Comparison of ENCODE assay signal across 17 cellular contexts in the genomic region with DNA sequence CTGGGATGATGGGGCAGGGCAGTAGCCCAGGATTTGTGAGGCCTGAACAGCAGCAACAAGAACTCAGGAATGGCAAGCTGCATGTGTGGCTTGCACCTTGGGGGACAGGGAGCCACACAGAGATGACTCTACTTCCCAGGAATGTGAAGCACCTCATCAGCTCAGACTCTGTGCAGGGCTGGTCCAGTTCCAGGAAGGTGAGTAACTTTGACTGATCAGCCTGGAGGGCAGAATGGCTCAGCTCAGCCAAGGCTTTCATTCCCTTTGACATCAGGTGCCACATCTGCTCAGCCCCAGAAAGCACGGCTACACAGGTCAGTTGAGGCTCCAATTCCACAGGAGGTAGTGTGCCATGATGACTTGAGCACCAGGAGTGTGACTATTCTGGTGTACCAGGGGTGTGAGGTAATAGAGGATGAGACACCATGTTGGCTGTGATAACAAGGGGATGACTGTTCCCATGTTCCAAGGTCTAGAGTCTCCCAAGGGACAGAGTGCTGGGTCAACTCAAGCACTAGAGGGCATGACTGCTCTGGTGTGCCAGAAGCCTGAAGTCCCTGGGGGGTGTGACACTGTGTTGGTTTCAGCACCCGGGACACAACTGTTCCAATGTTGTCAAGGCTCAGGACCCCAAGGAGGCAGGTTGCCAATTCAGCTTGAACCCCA.
A peak's percentile ranks its signal among the peaks of the same experiment; 100 is the strongest.
DNase-seq lines count a peak whose midpoint lies in the region; ATAC-seq, FAIRE-seq and TF ChIP-seq lines count a peak whose summit lies in the region.
"Had no signal": no experiment of that assay in that cellular context is flagged by ENCODE, and none has a peak within 500 bp of the region (broad histone marks: within the 10 kb centered on the region; RNA-seq: fewer than 3 reads in every experiment).

No MANE protein-coding gene starts in this region.

- H3K27me3 ChIP-seq in mammary epithelial cell (ENCODE audit: insufficient read depth, low read length) (no peaks in the 10 kb centered on the region), left lung (no peaks in the 10 kb centered on the region), body of pancreas (no peaks in the 10 kb centered on the region)
- H3K27me3 ChIP-seq: heart left ventricle, neural progenitor cell had no signal

- no peak overlapping the region for H3K9ac ChIP-seq in mammary epithelial cell (ENCODE audit: insufficient read depth, low read length)
- H3K9ac ChIP-seq: neural progenitor cell had no signal

- intact Hi-C loops in mammary epithelial cell (cut with micrococcal nuclease) (loop anchor here (2.0 to 5.0 kb wide), 2 partner anchors 33 to 56 kb away; no protein-coding TSS in a partner anchor), left lung (cut with DNase I) (no loop called here), body of pancreas (cut with DNase I) (no loop called here)

- H3K4me3 ChIP-seq in NB4 (ENCODE audit: low read depth, low read length) = no peak overlapping the region
- H3K4me3 ChIP-seq in mammary epithelial cell (replicated peaks in 1 of 3; ENCODE audit: insufficient read depth in 1 of 3, low read depth in 2 of 3, low read length in 3 of 3) = no peak overlapping the region
- no peak overlapping the region for H3K4me3 ChIP-seq in left lung
- H3K4me3 ChIP-seq in body of pancreas = no peak overlapping the region
- H3K4me3 ChIP-seq: heart left ventricle, lower lobe of right lung, neural progenitor cell had no signal

- TF ChIP-seq POLR2A in NB4 (IDR thresholded peaks at IDR 0.05; ENCODE audit: extremely low read depth, insufficient read length) (no peak), body of pancreas (IDR thresholded peaks at IDR 0.05) (no peak), GM12891 (IDR thresholded peaks at IDR 0.05; ENCODE audit: low read depth, low read length) (no peak)

- H3K36me3 ChIP-seq in mammary epithelial cell (ENCODE audit: insufficient read depth, low read length) (no peaks in the 10 kb centered on the region), left lung (no peaks in the 10 kb centered on the region), body of pancreas (replicated peaks in 1 of 2; ENCODE audit: insufficient read depth in 1 of 2, low read depth in 2 of 2) (no peaks in the 10 kb centered on the region)
- H3K36me3 ChIP-seq: heart left ventricle, lower lobe of right lung, neural progenitor cell had no signal

- H3K9me3 ChIP-seq in mammary epithelial cell (replicated peaks; ENCODE audit: insufficient read depth, low read length) = peaks cover 3% of the 10 kb centered on the region
- peaks cover 0 to 39% of the 10 kb centered on the region in 2 donors for H3K9me3 ChIP-seq in left lung
- no peaks in the 10 kb centered on the region for H3K9me3 ChIP-seq in body of pancreas
- no peaks in the 10 kb centered on the region for H3K9me3 ChIP-seq in T-helper 17 cell (ENCODE audit: control insufficient read depth, low read length, poor library complexity, severe bottlenecking)

- in situ Hi-C loops in mammary epithelial cell (cut with MboI; ENCODE audit: low sequenced_read_pairs in 2 of 2) = no loop called here

- peaks cover 32% of the 10 kb centered on the region for H3K4me1 ChIP-seq in mammary epithelial cell (ENCODE audit: insufficient read depth, low read length)
- no peaks in the 10 kb centered on the region for H3K4me1 ChIP-seq in left lung
- no peaks in the 10 kb centered on the region for H3K4me1 ChIP-seq in body of pancreas
- H3K4me1 ChIP-seq: heart left ventricle, lower lobe of right lung, neural progenitor cell had no signal

- no peak overlapping the region for H3K27ac Mint-ChIP-seq in T-helper 17 cell
- H3K27ac Mint-ChIP-seq: activated naive CD8-positive, alpha-beta T cell treated with anti-CD3 and anti-CD28 coated beads, Interleukin-2, amount 10 ng/mL, durations not matched to agents 7 days and 5 days; CD8-positive, alpha-beta T cell had no signal

- no peak for FAIRE-seq in GM12891 (lab: Jason Lieb, UNC)

- CTCF ChIA-PET in mammary epithelial cell (lab: Charles Lee; ENCODE audit: low non-redundant PET) = no interaction called here

- peak; percentile 80 for DNase-seq in EL
- DNase-seq in NB4 (ENCODE audit: low read depth) = peak; percentile 3
- peak; percentile 99 for DNase-seq in mammary epithelial cell
- DNase-seq in left lung = no peak
- no peak for DNase-seq in body of pancreas
- DNase-seq in activated CD4-positive, alpha-beta T cell treated with anti-CD3 and anti-CD28 coated beads, Interleukin-2, amount 50 U/mL, for 4 hours = no peak
- DNase-seq in T-helper 17 cell = no peak
- DNase-seq in GM12891 (ENCODE audit: insufficient read length, low spot score) = no peak
- DNase-seq: activated CD8-positive, alpha-beta memory T cell treated with anti-CD3 and anti-CD28 coated beads, Interleukin-2, amount 50 U/mL, for 4 hours; activated naive CD8-positive, alpha-beta T cell treated with anti-CD3 and anti-CD28 coated beads, Interleukin-2, amount 10 ng/mL, durations not matched to agents 7 days and 5 days; CD8-positive, alpha-beta T cell; heart left ventricle; lower lobe of right lung; MV-4-11; substantia nigra had no signal

- no peak overlapping the region for H2AFZ ChIP-seq in mammary epithelial cell (ENCODE audit: low read depth, low read length)
- H2AFZ ChIP-seq: neural progenitor cell had no signal

- no peaks in the 10 kb centered on the region for H3K4me1 Mint-ChIP-seq in T-helper 17 cell
- H3K4me1 Mint-ChIP-seq: activated naive CD8-positive, alpha-beta T cell treated with anti-CD3 and anti-CD28 coated beads, Interleukin-2, amount 10 ng/mL, durations not matched to agents 7 days and 5 days; neural progenitor cell had no signal

- H3K4me3 Mint-ChIP-seq in T-helper 17 cell = no peak overlapping the region
- H3K4me3 Mint-ChIP-seq: activated naive CD8-positive, alpha-beta T cell treated with anti-CD3 and anti-CD28 coated beads, Interleukin-2, amount 10 ng/mL, durations not matched to agents 7 days and 5 days; CD8-positive, alpha-beta T cell; neural progenitor cell had no signal

- BruUV-seq in mammary epithelial cell (replicated peaks; lab: Mats Ljungman, UMichigan) = no TSS peak

- H3K27ac ChIP-seq in mammary epithelial cell (ENCODE audit: insufficient read depth, low read depth, low read length) (peak overlapping the region; percentile 75), left lung (no peak overlapping the region), body of pancreas (no peak overlapping the region)
- H3K27ac ChIP-seq: heart left ventricle, HL-60, lower lobe of right lung, neural progenitor cell had no signal

- H3K79me2 ChIP-seq in mammary epithelial cell (ENCODE audit: insufficient read depth, low read length) = no peaks in the 10 kb centered on the region

- 10% methylated on average over 2 of the region's 2 CpGs for WGBS in mammary epithelial cell (ENCODE audit: low coverage, missing lambda C conversion rate)
- 67% methylated on average over 2 of the region's 2 CpGs; no CpG with 5 or more reads in 1 of the 2 donors for WGBS in body of pancreas, 2 donors

- H3K4me2 ChIP-seq in mammary epithelial cell (ENCODE audit: insufficient read depth, low read depth, low read length) = peak overlapping the region; percentile 18
- H3K4me2 ChIP-seq: neural progenitor cell had no signal

- TF ChIP-seq CTCF in NB4 (IDR thresholded peaks at IDR 0.05; ENCODE audit: low read depth, low read length) = no peak
- TF ChIP-seq CTCF in mammary epithelial cell (conservative IDR thresholded peaks at IDR 0.05 in 1 of 2, IDR thresholded peaks at IDR 0.05 in 1 of 2; ENCODE audit: extremely low read depth in 1 of 2, insufficient read depth in 1 of 2, low read depth in 1 of 2, low read length in 2 of 2) = peak; percentile 33 to 36
- TF ChIP-seq CTCF in left lung (IDR thresholded peaks at IDR 0.05) = no peak
- no peak for TF ChIP-seq CTCF in body of pancreas (IDR thresholded peaks at IDR 0.05)

- dilution Hi-C loops in mammary epithelial cell (cut with HindIII; ENCODE audit: low sequenced_read_pairs) = no loop called here

- H3K36me3 Mint-ChIP-seq in T-helper 17 cell (ENCODE audit: low read depth) = no peaks in the 10 kb centered on the region
- H3K36me3 Mint-ChIP-seq: activated naive CD8-positive, alpha-beta T cell treated with anti-CD3 and anti-CD28 coated beads, Interleukin-2, amount 10 ng/mL, durations not matched to agents 7 days and 5 days; CD8-positive, alpha-beta T cell had no signal

- H3K27me3 Mint-ChIP-seq in T-helper 17 cell = no peaks in the 10 kb centered on the region
- H3K27me3 Mint-ChIP-seq: activated naive CD8-positive, alpha-beta T cell treated with anti-CD3 and anti-CD28 coated beads, Interleukin-2, amount 10 ng/mL, durations not matched to agents 7 days and 5 days had no signal

- no peaks in the 10 kb centered on the region for H4K20me1 ChIP-seq in mammary epithelial cell (ENCODE audit: insufficient read depth, low read length)

- peak; percentile 86 for ATAC-seq in left lung
- ATAC-seq in body of pancreas = no peak
- ATAC-seq in T-helper 17 cell = no peak
- ATAC-seq: CD8-positive, alpha-beta T cell had no signal

TF ChIP-seq in GM12891, 5 proteins besides CTCF, POLR2A, EP300 and RAD21:
- no peak for TF ChIP-seq POU2F2 (IDR thresholded peaks at IDR 0.05; ENCODE audit: low read depth, low read length)

Comparison
In these comparisons a context has a peak if more than half of its experiments do, and no peak if none do; other contexts are left out.
1. DNase-seq: peak in EL (single experiment), NB4 (single experiment) and mammary epithelial cell (single experiment); none in left lung (0 of 2), body of pancreas (0 of 4), activated CD4-positive, alpha-beta T cell treated with anti-CD3 and anti-CD28 coated beads, Interleukin-2, amount 50 U/mL, for 4 hours (0 of 2), T-helper 17 cell (0 of 3) and GM12891 (single experiment).
2. CTCF ChIP-seq: peak in mammary epithelial cell (2 of 2); none in NB4 (single experiment), left lung (0 of 2) and body of pancreas (0 of 7).